In genomic region chr21:46052703-46053651, GRCh38 we compare ENCODE assay signal across 9 cellular contexts. TPM values are rescaled to one million over a fixed set of nuclear protein-coding genes. Genes with fewer than 3 reads are reported as not detected.
DNase-seq lines count a peak whose midpoint lies in the region; ATAC-seq lines count a peak whose summit lies in the region.
"Had no signal": no experiment of that assay in that cellular context is flagged by ENCODE, and none has a peak within 500 bp of the region (broad histone marks: within the 10 kb centered on the region; RNA-seq: fewer than 3 reads in every experiment).

No MANE protein-coding gene starts in this region.

- H3K9me3 Mint-ChIP-seq in activated naive CD4-positive, alpha-beta T cell treated with anti-CD3 and anti-CD28 coated beads, Interleukin-2, amount 50 U/mL, for 72 hours: no peaks in the 10 kb centered on the region

- no peaks in the 10 kb centered on the region for H3K36me3 Mint-ChIP-seq in activated naive CD4-positive, alpha-beta T cell treated with anti-CD3 and anti-CD28 coated beads, Interleukin-2, amount 50 U/mL, for 72 hours

- peak; percentile 80 to 82 for ATAC-seq in activated naive CD4-positive, alpha-beta T cell treated with anti-CD3 and anti-CD28 coated beads, Interleukin-2, amount 50 U/mL, for 72 hours
- ATAC-seq in stimulated activated naive CD8-positive, alpha-beta T cell treated with anti-CD3 and anti-CD28 coated beads, Interleukin-15, Interleukin-2, amounts not matched to agents 100 U/mL and 50 U/mL, for 24 hours: peak; percentile 84
- ATAC-seq in GM19395 (IDR thresholded peaks at IDR 0.05; ENCODE audit: unreplicated experiment) (no peak), GM21737 (IDR thresholded peaks at IDR 0.05; ENCODE audit: unreplicated experiment) (no peak)

- DNase-seq in activated CD4-positive, alpha-beta T cell treated with anti-CD3 and anti-CD28 coated beads for 48 hours: peak; percentile 72
- DNase-seq in activated CD4-positive, alpha-beta T cell treated with anti-CD3 and anti-CD28 coated beads for 1 hour: no peak
- peak in 1 of 2 donors; percentile 25 for DNase-seq in activated naive CD4-positive, alpha-beta T cell treated with anti-CD3 and anti-CD28 coated beads, Interleukin-2, amount 50 U/mL, for 72 hours (ENCODE audit: low spot score in 2 of 2)
- DNase-seq in myocyte (ENCODE audit: low read depth): peak; percentile 66
- DNase-seq in stimulated activated naive CD8-positive, alpha-beta T cell treated with anti-CD3 and anti-CD28 coated beads, Interleukin-15, Interleukin-2, amounts not matched to agents 100 U/mL and 50 U/mL, for 24 hours: peak; percentile 75
- DNase-seq in NCI-H1694 (lab: John Stamatoyannopoulos, UW): no peak
- DNase-seq: ACHN had no signal

- H3K27ac Mint-ChIP-seq in activated naive CD4-positive, alpha-beta T cell treated with anti-CD3 and anti-CD28 coated beads, Interleukin-2, amount 50 U/mL, for 72 hours: no peak overlapping the region

RNA-seq across cellular contexts. Expression of gene COL6A2, which starts 44.9 kb away (rescaled TPM):
- total RNA-seq in activated naive CD4-positive, alpha-beta T cell treated with anti-CD3 and anti-CD28 coated beads, Interleukin-2, amount 50 U/mL, for 72 hours: 10 to 100 TPM; 11.9 to 14.2 TPM
- total RNA-seq in myocyte: 941 and 998 TPM in 2 replicates
- 423 TPM for polyA plus RNA-seq in myocyte (2012)

Comparison
In these comparisons a context has a peak if more than half of its experiments do, and no peak if none do; other contexts are left out.
1. DNase-seq: peak in activated CD4-positive, alpha-beta T cell treated with anti-CD3 and anti-CD28 coated beads for 48 hours (single experiment), myocyte (single experiment) and stimulated activated naive CD8-positive, alpha-beta T cell treated with anti-CD3 and anti-CD28 coated beads, Interleukin-15, Interleukin-2, amounts not matched to agents 100 U/mL and 50 U/mL, for 24 hours (single experiment); none in activated CD4-positive, alpha-beta T cell treated with anti-CD3 and anti-CD28 coated beads for 1 hour (single experiment) and NCI-H1694 (single experiment).
2. ATAC-seq: peak in activated naive CD4-positive, alpha-beta T cell treated with anti-CD3 and anti-CD28 coated beads, Interleukin-2, amount 50 U/mL, for 72 hours (2 of 2) and stimulated activated naive CD8-positive, alpha-beta T cell treated with anti-CD3 and anti-CD28 coated beads, Interleukin-15, Interleukin-2, amounts not matched to agents 100 U/mL and 50 U/mL, for 24 hours (single experiment); none in GM19395 (single experiment) and GM21737 (single experiment).
3. RNA of gene COL6A2, which starts 44.9 kb away (total RNA-seq): 941 to 998 TPM in myocyte; 11.9 to 14.2 TPM in activated naive CD4-positive, alpha-beta T cell treated with anti-CD3 and anti-CD28 coated beads, Interleukin-2, amount 50 U/mL, for 72 hours; every median in the first group is over 10 times any median in the second.